In genomic region chr12:54432815-54433164, GRCh38 we compare ENCODE assay signal across 2 cellular contexts.
TF ChIP-seq lines count a peak whose summit lies in the region.

No MANE protein-coding gene starts in this region.

TF ChIP-seq in A549, 52 proteins besides CTCF, POLR2A, EP300 and RAD21:
- TF ChIP-seq ELK1 (IDR thresholded peaks at IDR 0.05; ENCODE audit: low read depth, low read length) (no peak), CHD2 (IDR thresholded peaks at IDR 0.05; ENCODE audit: low read length, partially characterized antibody) (no peak), FOXS1 (CRISPR knock-in tag; IDR thresholded peaks at IDR 0.05) (no peak), MAZ (IDR thresholded peaks at IDR 0.05; ENCODE audit: borderline replicate concordance, low read depth, low read length) (no peak), RNF2 (IDR thresholded peaks at IDR 0.05; ENCODE audit: borderline replicate concordance, low read depth) (no peak), GATA3 (IDR thresholded peaks at IDR 0.05; ENCODE audit: borderline replicate concordance) (no peak), CEBPB (IDR thresholded peaks at IDR 0.05) (no peak)

TF ChIP-seq in endothelial cell of umbilical vein, 7 proteins besides CTCF, POLR2A, EP300 and RAD21:
- TF ChIP-seq EZH2 (IDR thresholded peaks at IDR 0.05; ENCODE audit: borderline replicate concordance, low read depth, low read length, severe bottlenecking), result no peak
- no peak for TF ChIP-seq GATA2 (IDR thresholded peaks at IDR 0.05; ENCODE audit: insufficient read depth, insufficient read length, low read depth, low read length)
- peak; percentile 53 for TF ChIP-seq MYC (IDR thresholded peaks at IDR 0.05; ENCODE audit: low read depth, low read length)
- peak; percentile 15 for TF ChIP-seq FOS (IDR thresholded peaks at IDR 0.05; ENCODE audit: borderline replicate concordance, insufficient read depth, low read length)
- peak; percentile 78 for TF ChIP-seq POLR2AphosphoS5 (IDR thresholded peaks at IDR 0.05; ENCODE audit: insufficient read depth, low read depth, low read length)
- TF ChIP-seq JUN (IDR thresholded peaks at IDR 0.05; ENCODE audit: borderline replicate concordance, insufficient read depth, insufficient read length, low read depth), result no peak
- no peak for TF ChIP-seq MAX (IDR thresholded peaks at IDR 0.05; ENCODE audit: insufficient read depth, insufficient read length)
